11 cellular contexts compared by ENCODE assay signal in the genomic region with DNA sequence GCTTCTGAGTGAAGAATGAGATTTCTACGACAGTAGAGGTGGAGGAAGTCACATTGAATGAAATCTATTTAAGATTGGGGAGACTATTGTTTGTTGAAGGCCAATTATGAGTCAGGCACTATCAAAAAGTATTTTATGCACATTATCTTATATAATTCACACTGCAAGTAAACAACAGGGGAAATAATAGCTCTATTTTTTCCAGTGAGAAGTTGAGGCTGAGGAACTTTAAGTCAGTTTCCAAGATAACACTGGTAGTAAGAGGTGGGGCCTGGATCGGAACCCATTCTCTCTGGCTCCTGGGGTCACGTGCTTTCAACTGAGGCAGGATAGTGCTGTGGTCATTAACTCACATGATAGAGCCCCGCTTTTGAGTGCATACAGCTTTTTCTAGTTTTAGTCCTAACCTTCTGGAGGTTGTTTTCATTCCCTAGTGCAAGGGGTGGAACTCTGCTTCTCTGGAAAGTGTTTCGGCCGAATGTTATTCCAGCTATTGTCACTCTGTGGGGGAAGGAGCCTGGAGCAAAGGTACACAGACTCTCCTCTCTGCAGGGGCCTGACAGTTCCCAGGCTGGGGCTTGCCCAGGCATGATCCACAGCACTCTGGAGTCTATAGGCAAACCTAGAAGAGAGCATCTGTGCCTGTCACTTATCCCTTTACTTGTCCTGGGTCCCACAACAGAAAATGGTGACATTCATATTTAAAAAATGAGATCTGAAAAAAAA.
DNase-seq lines count a peak whose midpoint lies in the region; ATAC-seq and TF ChIP-seq lines count a peak whose summit lies in the region.
"Had no signal": no experiment of that assay in that cellular context is flagged by ENCODE, and none has a peak within 500 bp of the region (broad histone marks: within the 10 kb centered on the region; RNA-seq: fewer than 3 reads in every experiment).

No MANE protein-coding gene starts in this region.

- peak overlapping the region in 2 of 5 experiments; percentile 26 to 29 for H3K4me3 Mint-ChIP-seq in brain

- no peak overlapping the region for H3K9ac ChIP-seq in colonic mucosa (ENCODE audit: low read depth in 2 of 2, low read length in 2 of 2)

- DNase-seq in KBM-7, result peak; percentile 5
- DNase-seq in islet precursor cell, result peak; percentile 90
- no peak for DNase-seq in colonic mucosa
- DNase-seq in putamen (ENCODE audit: low spot score), result no peak
- no peak for DNase-seq in NOMO-1 treated with DMSO at 0.1 percent for 48 hours (lab: John Stamatoyannopoulos, UW; ENCODE audit: unreplicated experiment)
- DNase-seq: NCI-H1092 treated with DMSO at 0.1 percent for 48 hours, right cardiac atrium, stomach had no signal

- peaks cover 58% of the 10 kb centered on the region for H3K4me1 Mint-ChIP-seq in brain

- H3K9me3 ChIP-seq in colonic mucosa, result no peaks in the 10 kb centered on the region

- peak overlapping the region; percentile 39 for H2AFZ ChIP-seq in ACC112 (ENCODE audit: low read length, unreplicated experiment)

- H3K27ac Mint-ChIP-seq in brain, result peak overlapping the region; percentile 67 to 97 (median 96)

- H3K27me3 Mint-ChIP-seq in brain, result no peaks in the 10 kb centered on the region

- intact Hi-C loops in colonic mucosa (cut with DNase I), result no loop called here

- no peaks in the 10 kb centered on the region for H3K27me3 ChIP-seq in ACC112 (ENCODE audit: insufficient read depth, low read length)
- H3K27me3 ChIP-seq in colonic mucosa, result no peaks in the 10 kb centered on the region
- H3K27me3 ChIP-seq: stomach had no signal

- H3K36me3 Mint-ChIP-seq in brain, result no peaks in the 10 kb centered on the region

- no peaks in the 10 kb centered on the region for H3K36me3 ChIP-seq in ACC112 (ENCODE audit: insufficient read depth, low read length)
- H3K36me3 ChIP-seq in colonic mucosa, result no peaks in the 10 kb centered on the region
- H3K36me3 ChIP-seq: stomach had no signal

- in situ Hi-C loops in KBM-7 (cut with MboI; ENCODE audit: low pct_unique_long_range_greater_than_20kb, low sequenced_read_pairs), result no loop called here

- peaks cover 30% of the 10 kb centered on the region for H3K4me1 ChIP-seq in ACC112 (ENCODE audit: control insufficient read depth, insufficient read depth, low read length, unreplicated experiment)
- no peaks in the 10 kb centered on the region for H3K4me1 ChIP-seq in colonic mucosa

- TF ChIP-seq CTCF in brain (conservative IDR thresholded peaks at IDR 0.05), result no peak
- no peak for TF ChIP-seq CTCF in colonic mucosa (IDR thresholded peaks at IDR 0.05)

- ATAC-seq in HG03469 (IDR thresholded peaks at IDR 0.05; ENCODE audit: unreplicated experiment), result no peak

- peaks cover 0 to 5% (median 2%) of the 10 kb centered on the region in 5 experiments for H3K9me3 Mint-ChIP-seq in brain

- H3K79me2 ChIP-seq in ACC112 (ENCODE audit: control insufficient read depth, insufficient read depth, low read length, unreplicated experiment), result no peaks in the 10 kb centered on the region

- H3K4me3 ChIP-seq in ACC112 (ENCODE audit: low read depth, low read length), result no peak overlapping the region
- H3K4me3 ChIP-seq in colonic mucosa, result no peak overlapping the region
- H3K4me3 ChIP-seq: stomach had no signal

- H3K27ac ChIP-seq in ACC112 (ENCODE audit: low read depth, low read length), result no peak overlapping the region
- no peak overlapping the region for H3K27ac ChIP-seq in colonic mucosa
- H3K27ac ChIP-seq: stomach had no signal

Comparison
In these comparisons a context has a peak if more than half of its experiments do, and no peak if none do; other contexts are left out.
1. DNase-seq: peak in KBM-7 (single experiment) and islet precursor cell (single experiment); none in colonic mucosa (single experiment), putamen (single experiment) and NOMO-1 treated with DMSO at 0.1 percent for 48 hours (single experiment).